23 cellular contexts compared by ENCODE assay signal in genomic region chr3:60998855-60999254, GRCh38.
DNase-seq lines count a peak whose midpoint lies in the region; ATAC-seq and TF ChIP-seq lines count a peak whose summit lies in the region.
"Had no signal": no experiment of that assay in that cellular context is flagged by ENCODE, and none has a peak within 500 bp of the region (broad histone marks: within the 10 kb centered on the region; RNA-seq: fewer than 3 reads in every experiment).

No MANE protein-coding gene starts in this region.

- H3K27ac Mint-ChIP-seq in effector memory CD8-positive, alpha-beta T cell = no peak overlapping the region
- no peak overlapping the region for H3K27ac Mint-ChIP-seq in endothelial cell (ENCODE audit: unreplicated experiment)
- H3K27ac Mint-ChIP-seq: H9 had no signal

- no peaks in the 10 kb centered on the region for H3K4me1 ChIP-seq in esophagus muscularis mucosa

- H3K4me3 ChIP-seq in fibroblast of mammary gland (ENCODE audit: control insufficient read depth, low read depth, low read length) (no peak overlapping the region), esophagus muscularis mucosa (no peak overlapping the region)
- H3K4me3 ChIP-seq: PC-9 had no signal

- H3K36me3 Mint-ChIP-seq in effector memory CD8-positive, alpha-beta T cell (ENCODE audit: insufficient read depth) = no peaks in the 10 kb centered on the region
- no peaks in the 10 kb centered on the region for H3K36me3 Mint-ChIP-seq in endothelial cell (ENCODE audit: low read depth, unreplicated experiment)

- WGBS in esophagus muscularis mucosa = 89% methylated on average over 3 of the region's 3 CpGs

- intact Hi-C loops in esophagus muscularis mucosa (cut with DNase I) = no loop called here

- TF ChIP-seq EP300 in esophagus muscularis mucosa (IDR thresholded peaks at IDR 0.05) = no peak

- no peaks in the 10 kb centered on the region for H3K4me1 Mint-ChIP-seq in effector memory CD8-positive, alpha-beta T cell (ENCODE audit: low read depth in 2 of 2)
- H3K4me1 Mint-ChIP-seq in endothelial cell (ENCODE audit: unreplicated experiment) = peaks cover 15% of the 10 kb centered on the region

- ATAC-seq in effector memory CD8-positive, alpha-beta T cell (replicated peaks) = no peak
- ATAC-seq: SK-N-SH treated with all-trans-retinoic acid at 6 μM for 48 hours had no signal

- peaks cover 0 to 3% of the 10 kb centered on the region in 2 donors for H3K9me3 Mint-ChIP-seq in effector memory CD8-positive, alpha-beta T cell
- no peaks in the 10 kb centered on the region for H3K9me3 Mint-ChIP-seq in endothelial cell (ENCODE audit: unreplicated experiment)
- H3K9me3 Mint-ChIP-seq: H9 had no signal

- no peak for TF ChIP-seq POLR2A in esophagus muscularis mucosa (IDR thresholded peaks at IDR 0.05; ENCODE audit: low read depth)

- TF ChIP-seq CTCF in fibroblast of mammary gland (conservative IDR thresholded peaks at IDR 0.05; ENCODE audit: control insufficient read depth, insufficient read depth, low read depth, low read length) (no peak), esophagus muscularis mucosa (IDR thresholded peaks at IDR 0.05) (no peak), endothelial cell (IDR thresholded peaks at IDR 0.05; ENCODE audit: unreplicated experiment) (no peak)

- H3K9me3 ChIP-seq in esophagus muscularis mucosa = no peaks in the 10 kb centered on the region

- peak; percentile 0 for DNase-seq in DMS53 treated with DMSO at 0.1 percent for 48 hours (lab: John Stamatoyannopoulos, UW; ENCODE audit: unreplicated experiment)
- peak; percentile 38 for DNase-seq in NCI-H146 (lab: John Stamatoyannopoulos, UW)
- DNase-seq in NCI-H748 (lab: John Stamatoyannopoulos, UW; ENCODE audit: unreplicated experiment) = peak; percentile 67
- DNase-seq in fibroblast of mammary gland (ENCODE audit: low read depth) = peak; percentile 3
- no peak for DNase-seq in effector memory CD8-positive, alpha-beta T cell
- no peak for DNase-seq in esophagus muscularis mucosa (ENCODE audit: extremely low spot score)
- no peak for DNase-seq in endothelial cell (ENCODE audit: low spot score)
- DNase-seq: ACHN, C1 segment of cervical spinal cord, DMS 273 treated with DMSO at 0.1 percent for 48 hours, GDM1, H9, NCI-H1092, NCI-H1436 treated with DMSO at 0.1 percent for 48 hours, NCI-H2227 treated with DMSO at 0.1 percent for 48 hours, NCI-H774, PC-9, SIG-M5, T-helper 1 cell had no signal

- H3K36me3 ChIP-seq in esophagus muscularis mucosa = no peaks in the 10 kb centered on the region

- H3K4me3 Mint-ChIP-seq in effector memory CD8-positive, alpha-beta T cell = no peak overlapping the region
- no peak overlapping the region for H3K4me3 Mint-ChIP-seq in endothelial cell (ENCODE audit: unreplicated experiment)
- H3K4me3 Mint-ChIP-seq: H9 had no signal

- no peak overlapping the region for H3K27ac ChIP-seq in esophagus muscularis mucosa (replicated peaks in 1 of 4)
- H3K27ac ChIP-seq: HL-60, KMS-11, PC-9, RWPE1 had no signal

- no peaks in the 10 kb centered on the region for H3K27me3 ChIP-seq in esophagus muscularis mucosa

- H3K27me3 Mint-ChIP-seq in effector memory CD8-positive, alpha-beta T cell = no peaks in the 10 kb centered on the region
- H3K27me3 Mint-ChIP-seq in endothelial cell (ENCODE audit: unreplicated experiment) = no peaks in the 10 kb centered on the region

Comparison
In these comparisons a context has a peak if more than half of its experiments do, and no peak if none do; other contexts are left out.
1. DNase-seq: peak in DMS53 treated with DMSO at 0.1 percent for 48 hours (single experiment), NCI-H146 (single experiment), NCI-H748 (single experiment) and fibroblast of mammary gland (single experiment); none in effector memory CD8-positive, alpha-beta T cell (0 of 3), esophagus muscularis mucosa (single experiment) and endothelial cell (single experiment).